ENCODE assay signal across 11 cellular contexts in genomic region chr9:117682955-117683710, GRCh38. TPM values are rescaled to one million over a fixed set of nuclear protein-coding genes. Genes with fewer than 3 reads are reported as not detected.
DNase-seq lines count a peak whose midpoint lies in the region; ATAC-seq and TF ChIP-seq lines count a peak whose summit lies in the region.
"Had no signal": no experiment of that assay in that cellular context is flagged by ENCODE, and none has a peak within 500 bp of the region (broad histone marks: within the 10 kb centered on the region; RNA-seq: fewer than 3 reads in every experiment).

No MANE protein-coding gene starts in this region.

- H3K9me3 ChIP-seq in testis = no peaks in the 10 kb centered on the region

- no peak overlapping the region for H3K27ac ChIP-seq in testis

- intact Hi-C loops in left cardiac atrium (cut with DNase I) (no loop called here), testis (cut with DNase I; ENCODE audit: low total_unique reads) (no loop called here)

- no peaks in the 10 kb centered on the region for H3K4me1 ChIP-seq in testis

- 85 to 88% methylated on average over 3 of the region's 3 CpGs for WGBS in testis, 2 donors

- peak; percentile 84 for ATAC-seq in GM18868 (IDR thresholded peaks at IDR 0.05; ENCODE audit: unreplicated experiment)
- peak; percentile 85 for ATAC-seq in GM21786 (IDR thresholded peaks at IDR 0.05; ENCODE audit: unreplicated experiment)
- peak; percentile 85 for ATAC-seq in HG03378 (IDR thresholded peaks at IDR 0.05; ENCODE audit: unreplicated experiment)
- ATAC-seq in left cardiac atrium = no peak

- TF ChIP-seq CTCF in fibroblast of the aortic adventitia (IDR thresholded peaks at IDR 0.05; ENCODE audit: insufficient read depth, low read length) = no peak
- no peak for TF ChIP-seq CTCF in testis (IDR thresholded peaks at IDR 0.05)

- DNase-seq in fibroblast of the aortic adventitia (ENCODE audit: low read depth) = peak; percentile 73
- DNase-seq in D341Med (ENCODE audit: low spot score) = no peak
- no peak for DNase-seq in DMS 273 (lab: John Stamatoyannopoulos, UW; ENCODE audit: unreplicated experiment)
- no peak for DNase-seq in left cardiac atrium
- no peak for DNase-seq in testis
- DNase-seq: DND-41, islet precursor cell, posterior cingulate gyrus had no signal

- H3K4me3 ChIP-seq in fibroblast of the aortic adventitia (ENCODE audit: low read depth, low read length) (no peak overlapping the region), testis (no peak overlapping the region)

- no peaks in the 10 kb centered on the region for H3K36me3 ChIP-seq in testis (ENCODE audit: low read depth, missing control alignments)

- H3K27me3 ChIP-seq in testis = no peaks in the 10 kb centered on the region

- no peak for TF ChIP-seq POLR2A in testis (IDR thresholded peaks at IDR 0.05)

RNA-seq across cellular contexts. Expression of gene TLR4, which starts 21.1 kb away (rescaled TPM):
- total RNA-seq in fibroblast of the aortic adventitia (ENCODE audit: low replicate concordance) (4.8 and 16.8 TPM in 2 replicates), left cardiac atrium (10 to 100 TPM; 19.8 to 22.6 TPM), testis (1 to 10 TPM; 3.7 to 5.0 TPM)
- polyA plus RNA-seq in testis (ENCODE audit: insufficient read depth, low read depth, low replicate concordance) = 3.9 TPM

Comparison
In these comparisons a context has a peak if more than half of its experiments do, and no peak if none do; other contexts are left out.
1. ATAC-seq: peak in GM18868 (single experiment), GM21786 (single experiment) and HG03378 (single experiment); none in left cardiac atrium (0 of 2).